ENCODE assay signal across 1 cellular context in genomic region chr20:31951203-31951529, GRCh38.
TF ChIP-seq lines count a peak whose summit lies in the region.

No MANE protein-coding gene starts in this region.

TF ChIP-seq in HEK293, 187 proteins besides CTCF, POLR2A, EP300 and RAD21 (continued from another document):
- TF ChIP-seq ATF2 (tag by site-specific recombination; IDR thresholded peaks at IDR 0.05; ENCODE audit: low read depth), result peak; percentile 93
- TF ChIP-seq, protein P1, sequence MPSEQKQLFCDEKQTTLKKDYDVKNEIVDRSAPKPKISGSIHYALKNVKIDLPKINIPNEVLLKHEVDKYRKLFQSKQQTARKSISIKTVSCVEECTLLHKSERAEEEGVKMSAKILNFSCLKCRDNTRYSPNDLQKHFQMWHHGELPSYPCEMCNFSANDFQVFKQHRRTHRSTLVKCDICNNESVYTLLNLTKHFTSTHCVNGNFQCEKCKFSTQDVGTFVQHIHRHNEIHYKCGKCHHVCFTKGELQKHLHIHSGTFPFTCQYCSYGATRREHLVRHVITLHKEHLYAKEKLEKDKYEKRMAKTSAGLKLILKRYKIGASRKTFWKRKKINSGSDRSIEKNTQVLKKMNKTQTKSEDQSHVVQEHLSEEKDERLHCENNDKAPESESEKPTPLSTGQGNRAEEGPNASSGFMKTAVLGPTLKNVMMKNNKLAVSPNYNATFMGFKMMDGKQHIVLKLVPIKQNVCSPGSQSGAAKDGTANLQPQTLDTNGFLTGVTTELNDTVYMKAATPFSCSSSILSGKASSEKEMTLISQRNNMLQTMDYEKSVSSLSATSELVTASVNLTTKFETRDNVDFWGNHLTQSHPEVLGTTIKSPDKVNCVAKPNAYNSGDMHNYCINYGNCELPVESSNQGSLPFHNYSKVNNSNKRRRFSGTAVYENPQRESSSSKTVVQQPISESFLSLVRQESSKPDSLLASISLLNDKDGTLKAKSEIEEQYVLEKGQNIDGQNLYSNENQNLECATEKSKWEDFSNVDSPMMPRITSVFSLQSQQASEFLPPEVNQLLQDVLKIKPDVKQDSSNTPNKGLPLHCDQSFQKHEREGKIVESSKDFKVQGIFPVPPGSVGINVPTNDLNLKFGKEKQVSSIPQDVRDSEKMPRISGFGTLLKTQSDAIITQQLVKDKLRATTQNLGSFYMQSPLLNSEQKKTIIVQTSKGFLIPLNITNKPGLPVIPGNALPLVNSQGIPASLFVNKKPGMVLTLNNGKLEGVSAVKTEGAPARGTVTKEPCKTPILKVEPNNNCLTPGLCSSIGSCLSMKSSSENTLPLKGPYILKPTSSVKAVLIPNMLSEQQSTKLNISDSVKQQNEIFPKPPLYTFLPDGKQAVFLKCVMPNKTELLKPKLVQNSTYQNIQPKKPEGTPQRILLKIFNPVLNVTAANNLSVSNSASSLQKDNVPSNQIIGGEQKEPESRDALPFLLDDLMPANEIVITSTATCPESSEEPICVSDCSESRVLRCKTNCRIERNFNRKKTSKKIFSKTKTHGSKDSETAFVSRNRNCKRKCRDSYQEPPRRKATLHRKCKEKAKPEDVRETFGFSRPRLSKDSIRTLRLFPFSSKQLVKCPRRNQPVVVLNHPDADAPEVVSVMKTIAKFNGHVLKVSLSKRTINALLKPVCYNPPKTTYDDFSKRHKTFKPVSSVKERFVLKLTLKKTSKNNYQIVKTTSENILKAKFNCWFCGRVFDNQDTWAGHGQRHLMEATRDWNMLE (tag by site-specific recombination; conservative IDR thresholded peaks at IDR 0.05; ENCODE audit: low read depth), result no peak
